In the genomic region with DNA sequence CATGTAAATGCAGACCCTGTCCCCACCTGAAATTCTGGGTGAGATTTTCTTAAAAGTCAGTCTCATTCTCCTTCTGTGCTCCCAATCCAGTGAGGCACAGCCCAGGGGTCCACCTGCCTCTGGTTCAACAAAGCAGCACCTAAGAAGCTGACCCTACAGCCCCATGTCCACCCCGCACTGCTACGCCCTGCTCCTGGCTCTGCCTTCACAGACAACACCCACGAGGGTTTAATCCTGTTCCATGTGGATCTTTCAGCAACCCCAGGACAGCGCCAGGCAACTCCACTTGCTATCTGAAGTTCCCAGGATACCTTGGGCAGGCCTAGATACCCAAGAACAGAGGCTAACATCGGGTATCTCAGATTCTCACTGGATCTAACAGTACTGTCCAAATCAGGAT, we compare ENCODE assay signal across 11 cellular contexts. TPM values are rescaled to one million over a fixed set of nuclear protein-coding genes. Genes with fewer than 3 reads are reported as not detected.
DNase-seq lines count a peak whose midpoint lies in the region; ATAC-seq, FAIRE-seq and TF ChIP-seq lines count a peak whose summit lies in the region.
"Had no signal": no experiment of that assay in that cellular context is flagged by ENCODE, and none has a peak within 500 bp of the region (broad histone marks: within the 10 kb centered on the region; RNA-seq: fewer than 3 reads in every experiment).

No MANE protein-coding gene starts in this region.

- H3K36me3 Mint-ChIP-seq in activated T-cell treated with anti-CD3 and anti-CD28 coated beads, Interleukin-2, amount 50 U/mL, for 24 hours (ENCODE audit: low read depth) = peaks cover 55% of the 10 kb centered on the region
- H3K36me3 Mint-ChIP-seq in activated T-helper 2 cell treated with anti-CD3 and anti-CD28 coated beads, Interferon-gamma antibody, Interleukin-2, Interleukin-4, amounts not matched to agents 10 μg/mL and 5 μg/mL and 100 μg/mL, durations not matched to agents 14 hours and 24 hours and 36 hours (ENCODE audit: low read depth) = peaks cover 51% of the 10 kb centered on the region
- peaks cover 46% of the 10 kb centered on the region for H3K36me3 Mint-ChIP-seq in stimulated activated memory B cell treated with anti-CD40 and anti-IgM and Interleukin-4, amounts not matched to agents 10 μg/mL and 1 μg/mL and 100 μg/mL, for 72 hours

- H3K9ac ChIP-seq in kidney (ENCODE audit: low read length in 2 of 2) = peak overlapping the region in 1 of 2 donors; percentile 74

- H3K4me3 ChIP-seq in kidney (ENCODE audit: low read length in 2 of 2) = peak overlapping the region; percentile 85 to 86
- H3K4me3 ChIP-seq: lung had no signal

- no peak for TF ChIP-seq CTCF in kidney (IDR thresholded peaks at IDR 0.05; ENCODE audit: borderline replicate concordance, extremely low read depth, insufficient read depth)

- H3K9me3 ChIP-seq in kidney (ENCODE audit: control insufficient read depth in 1 of 2, low read length in 2 of 2) = no peaks in the 10 kb centered on the region
- H3K9me3 ChIP-seq: BE2C had no signal

- intact Hi-C loops in activated T-helper 2 cell treated with anti-CD3 and anti-CD28 coated beads, Interferon-gamma antibody, Interleukin-2, Interleukin-4, amounts not matched to agents 10 μg/mL and 5 μg/mL and 100 μg/mL, durations not matched to agents 14 hours and 24 hours and 36 hours (cut with micrococcal nuclease) = no loop called here
- intact Hi-C loops in kidney (cut with DNase I) = no loop called here

- no peak overlapping the region for H3K27ac ChIP-seq in kidney (ENCODE audit: low read depth in 2 of 2, low read length in 2 of 2)

- H3K4me3 Mint-ChIP-seq in activated T-cell treated with anti-CD3 and anti-CD28 coated beads, Interleukin-2, amount 50 U/mL, for 24 hours = peak overlapping the region; percentile 83
- peak overlapping the region; percentile 88 for H3K4me3 Mint-ChIP-seq in activated T-helper 2 cell treated with anti-CD3 and anti-CD28 coated beads, Interferon-gamma antibody, Interleukin-2, Interleukin-4, amounts not matched to agents 10 μg/mL and 5 μg/mL and 100 μg/mL, durations not matched to agents 14 hours and 24 hours and 36 hours (ENCODE audit: low read depth)
- no peak overlapping the region for H3K4me3 Mint-ChIP-seq in stimulated activated memory B cell treated with anti-CD40 and anti-IgM and Interleukin-4, amounts not matched to agents 10 μg/mL and 1 μg/mL and 100 μg/mL, for 72 hours

- peaks cover 3% of the 10 kb centered on the region for H3K9me3 Mint-ChIP-seq in activated T-cell treated with anti-CD3 and anti-CD28 coated beads, Interleukin-2, amount 50 U/mL, for 24 hours
- H3K9me3 Mint-ChIP-seq in activated T-helper 2 cell treated with anti-CD3 and anti-CD28 coated beads, Interferon-gamma antibody, Interleukin-2, Interleukin-4, amounts not matched to agents 10 μg/mL and 5 μg/mL and 100 μg/mL, durations not matched to agents 14 hours and 24 hours and 36 hours = peaks cover 10% of the 10 kb centered on the region
- peaks cover 6% of the 10 kb centered on the region for H3K9me3 Mint-ChIP-seq in stimulated activated memory B cell treated with anti-CD40 and anti-IgM and Interleukin-4, amounts not matched to agents 10 μg/mL and 1 μg/mL and 100 μg/mL, for 72 hours

- no peak for ATAC-seq in stimulated activated memory B cell treated with anti-CD40 and anti-IgM and Interleukin-4, amounts not matched to agents 10 μg/mL and 1 μg/mL and 100 μg/mL, for 72 hours
- no peak for ATAC-seq in GM19467 (IDR thresholded peaks at IDR 0.05; ENCODE audit: unreplicated experiment)

- in situ Hi-C loops in G401 (cut with HindIII; ENCODE audit: low sequenced_read_pairs) = no loop called here

- no peak for DNase-seq in activated T-cell treated with anti-CD3 and anti-CD28 coated beads, Interleukin-2, amount 50 U/mL, for 24 hours
- DNase-seq in activated T-cell treated with anti-CD3 and anti-CD28 coated beads, Interleukin-2, amount 50 U/mL, for 48 hours = no peak
- no peak for DNase-seq in activated T-helper 2 cell treated with anti-CD3 and anti-CD28 coated beads, Interferon-gamma antibody, Interleukin-2, Interleukin-4, amounts not matched to agents 10 μg/mL and 5 μg/mL and 100 μg/mL, durations not matched to agents 14 hours and 24 hours and 36 hours (ENCODE audit: low spot score)
- DNase-seq in kidney (no peak), G401 (ENCODE audit: low spot score) (no peak), DMS153 treated with DMSO at 0.1 percent for 48 hours (lab: John Stamatoyannopoulos, UW; ENCODE audit: unreplicated experiment) (no peak)
- DNase-seq: BE2C had no signal

- peak overlapping the region; percentile 91 for H3K27ac Mint-ChIP-seq in activated T-cell treated with anti-CD3 and anti-CD28 coated beads, Interleukin-2, amount 50 U/mL, for 24 hours
- H3K27ac Mint-ChIP-seq in activated T-helper 2 cell treated with anti-CD3 and anti-CD28 coated beads, Interferon-gamma antibody, Interleukin-2, Interleukin-4, amounts not matched to agents 10 μg/mL and 5 μg/mL and 100 μg/mL, durations not matched to agents 14 hours and 24 hours and 36 hours = no peak overlapping the region
- H3K27ac Mint-ChIP-seq in stimulated activated memory B cell treated with anti-CD40 and anti-IgM and Interleukin-4, amounts not matched to agents 10 μg/mL and 1 μg/mL and 100 μg/mL, for 72 hours = peak overlapping the region; percentile 85

- no peak for FAIRE-seq in kidney (lab: Jason Lieb, UNC)
- FAIRE-seq: endometrium had no signal

- peaks cover 15 to 29% of the 10 kb centered on the region in 2 donors for H3K4me1 ChIP-seq in kidney (ENCODE audit: control insufficient read depth in 1 of 2, insufficient read depth in 1 of 2, low read depth in 1 of 2, low read length in 2 of 2)

- H3K36me3 ChIP-seq in kidney (ENCODE audit: control insufficient read depth in 1 of 2, insufficient read depth in 2 of 2, low read length in 2 of 2) = peaks cover 15% of the 10 kb centered on the region in 2 donors

- no peaks in the 10 kb centered on the region for H3K27me3 Mint-ChIP-seq in activated T-cell treated with anti-CD3 and anti-CD28 coated beads, Interleukin-2, amount 50 U/mL, for 24 hours
- no peaks in the 10 kb centered on the region for H3K27me3 Mint-ChIP-seq in activated T-helper 2 cell treated with anti-CD3 and anti-CD28 coated beads, Interferon-gamma antibody, Interleukin-2, Interleukin-4, amounts not matched to agents 10 μg/mL and 5 μg/mL and 100 μg/mL, durations not matched to agents 14 hours and 24 hours and 36 hours (ENCODE audit: low read depth)
- H3K27me3 Mint-ChIP-seq in stimulated activated memory B cell treated with anti-CD40 and anti-IgM and Interleukin-4, amounts not matched to agents 10 μg/mL and 1 μg/mL and 100 μg/mL, for 72 hours = no peaks in the 10 kb centered on the region

- H3K4me1 Mint-ChIP-seq in activated T-cell treated with anti-CD3 and anti-CD28 coated beads, Interleukin-2, amount 50 U/mL, for 24 hours (ENCODE audit: low read depth) = peaks cover 50% of the 10 kb centered on the region
- peaks cover 39% of the 10 kb centered on the region for H3K4me1 Mint-ChIP-seq in activated T-helper 2 cell treated with anti-CD3 and anti-CD28 coated beads, Interferon-gamma antibody, Interleukin-2, Interleukin-4, amounts not matched to agents 10 μg/mL and 5 μg/mL and 100 μg/mL, durations not matched to agents 14 hours and 24 hours and 36 hours (ENCODE audit: low read depth)
- H3K4me1 Mint-ChIP-seq in stimulated activated memory B cell treated with anti-CD40 and anti-IgM and Interleukin-4, amounts not matched to agents 10 μg/mL and 1 μg/mL and 100 μg/mL, for 72 hours = peaks cover 54% of the 10 kb centered on the region

RNA-seq across cellular contexts. Expression of a gene that starts 44.9 kb away (rescaled TPM):
- total RNA-seq in activated T-helper 2 cell treated with anti-CD3 and anti-CD28 coated beads, Interferon-gamma antibody, Interleukin-2, Interleukin-4, amounts not matched to agents 10 μg/mL and 5 μg/mL and 100 μg/mL, durations not matched to agents 14 hours and 24 hours and 36 hours = 282 and 293 TPM in 2 replicates
- 356 TPM for total RNA-seq in kidney
- 256 TPM for polyA plus RNA-seq in kidney (ENCODE audit: insufficient read depth, low read depth, low replicate concordance)
- 386 and 442 TPM in 2 replicates for total RNA-seq in G401 (2014; rRNA removed; shearing (Covaris generic))

RNA-seq across cellular contexts. Expression of a gene that starts 45.2 kb away (rescaled TPM):
- 231 TPM in 2 replicates for total RNA-seq in activated T-helper 2 cell treated with anti-CD3 and anti-CD28 coated beads, Interferon-gamma antibody, Interleukin-2, Interleukin-4, amounts not matched to agents 10 μg/mL and 5 μg/mL and 100 μg/mL, durations not matched to agents 14 hours and 24 hours and 36 hours
- 435 TPM for total RNA-seq in kidney
- 187 TPM for polyA plus RNA-seq in kidney (ENCODE audit: insufficient read depth, low read depth, low replicate concordance)
- total RNA-seq in G401 (2014; rRNA removed; shearing (Covaris generic)) = 339 and 438 TPM in 2 replicates
